ENCODE assay signal across 14 cellular contexts in the genomic region with DNA sequence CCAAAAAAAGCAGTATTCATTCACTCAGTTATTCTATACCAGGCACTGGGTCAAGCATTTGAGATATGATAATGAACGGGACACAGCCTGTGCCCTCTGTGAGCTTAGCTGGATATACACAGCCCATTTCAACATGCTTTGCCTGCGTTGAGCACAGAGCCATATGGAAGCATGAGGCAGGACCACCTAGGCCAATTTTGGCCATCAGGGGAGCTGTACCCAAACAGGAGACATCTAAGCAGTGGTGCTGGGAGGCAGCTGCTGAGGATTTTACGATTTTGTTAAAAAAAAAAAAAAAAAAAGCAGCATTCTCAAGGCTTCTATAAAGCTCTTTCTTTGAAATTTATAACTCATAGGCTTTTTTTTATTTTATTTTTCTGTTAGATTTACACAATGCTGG.
DNase-seq lines count a peak whose midpoint lies in the region; ATAC-seq and TF ChIP-seq lines count a peak whose summit lies in the region.
"Had no signal": no experiment of that assay in that cellular context is flagged by ENCODE, and none has a peak within 500 bp of the region (broad histone marks: within the 10 kb centered on the region; RNA-seq: fewer than 3 reads in every experiment).

No MANE protein-coding gene starts in this region.

- H3K4me2 ChIP-seq in GM23338, result no peak overlapping the region
- no peak overlapping the region for H3K4me2 ChIP-seq in SK-N-SH
- H3K4me2 ChIP-seq: BLaER1 had no signal

- no peak overlapping the region for H3K9ac ChIP-seq in SK-N-SH
- H3K9ac ChIP-seq: BLaER1, parathyroid adenoma had no signal

- H3K4me1 Mint-ChIP-seq in GM23338, result peaks cover 16% of the 10 kb centered on the region
- no peaks in the 10 kb centered on the region for H3K4me1 Mint-ChIP-seq in activated naive CD8-positive, alpha-beta T cell treated with anti-CD3 and anti-CD28 coated beads for 36 hours

- H3K4me3 ChIP-seq in AG04450 (ENCODE audit: low read depth, low read length) (no peak overlapping the region), GM23338 (no peak overlapping the region), SK-N-SH (ENCODE audit: low read depth in 2 of 2, low read length in 1 of 2) (no peak overlapping the region)
- H3K4me3 ChIP-seq: BLaER1, gastroesophageal sphincter had no signal

- no peak overlapping the region for H3K4me3 Mint-ChIP-seq in GM23338
- H3K4me3 Mint-ChIP-seq in activated naive CD8-positive, alpha-beta T cell treated with anti-CD3 and anti-CD28 coated beads for 36 hours, result no peak overlapping the region
- H3K4me3 Mint-ChIP-seq: activated naive CD4-positive, alpha-beta T cell treated with anti-CD3 and anti-CD28 coated beads for 36 hours had no signal

- H3K27ac Mint-ChIP-seq in GM23338, result no peak overlapping the region
- H3K27ac Mint-ChIP-seq in activated naive CD8-positive, alpha-beta T cell treated with anti-CD3 and anti-CD28 coated beads for 36 hours, result no peak overlapping the region
- H3K27ac Mint-ChIP-seq: activated naive CD4-positive, alpha-beta T cell treated with anti-CD3 and anti-CD28 coated beads for 36 hours had no signal

- H3F3A ChIP-seq in GM23338 (replicated peaks; ENCODE audit: low read depth) (no peaks in the 10 kb centered on the region), SK-N-SH (replicated peaks; ENCODE audit: insufficient read depth) (peaks cover 11% of the 10 kb centered on the region)

- ATAC-seq in GM23338, result peak; percentile 98
- ATAC-seq: gastroesophageal sphincter had no signal

- CTCF ChIA-PET in AG04450 (lab: Charles Lee), result interaction anchor here (0.6 kb wide), 1 partner anchor 149 kb away, joined by 7 read pairs; no protein-coding TSS in a partner anchor
- CTCF ChIA-PET in SK-N-SH (lab: Yijun Ruan, JAX), result interaction anchor here (0.8 to 1.3 kb wide), 4 partner anchors 12 to 33 kb away, joined by 3 to 4 read pairs (median 3); no protein-coding TSS in a partner anchor

- TF ChIP-seq RAD21 in SK-N-SH (IDR thresholded peaks at IDR 0.05; ENCODE audit: low read length), result peak; percentile 6; the same call in 1 of the 2 replicates

- H2AFZ ChIP-seq in GM23338 (no peak overlapping the region), SK-N-SH (ENCODE audit: low read depth) (no peak overlapping the region)
- H2AFZ ChIP-seq: parathyroid adenoma had no signal

- H3K27ac ChIP-seq in AG04450 (ENCODE audit: low read depth, low read length) (no peak overlapping the region), GM23338 (ENCODE audit: low read depth) (no peak overlapping the region), SK-N-SH (ENCODE audit: low read depth in 2 of 2, low read length in 1 of 2) (no peak overlapping the region)
- H3K27ac ChIP-seq: BLaER1, gastroesophageal sphincter, parathyroid adenoma had no signal

- H3K9me3 ChIP-seq in AG04450 (ENCODE audit: control insufficient read depth, insufficient read depth, low read length), result no peaks in the 10 kb centered on the region
- no peaks in the 10 kb centered on the region for H3K9me3 ChIP-seq in SK-N-SH
- H3K9me3 ChIP-seq: BLaER1, gastroesophageal sphincter had no signal

- TF ChIP-seq CTCF in AG04450 (IDR thresholded peaks at IDR 0.05; ENCODE audit: low read depth, low read length), result peak; percentile 27; the same call in 1 of the 2 replicates
- peak; percentile 54 to 58 for TF ChIP-seq CTCF in GM23338 (conservative IDR thresholded peaks at IDR 0.05; ENCODE audit: low read depth in 2 of 2)
- peak; percentile 34; the same call in 1 of the 2 replicates for TF ChIP-seq CTCF in SK-N-SH (IDR thresholded peaks at IDR 0.05)

- DNase-seq in AG04450 (ENCODE audit: low read depth, low spot score) (no peak), GM23338 (ENCODE audit: low spot score) (peak; percentile 76), SK-N-SH (peak; percentile 22), iPS DF 4.7 (ENCODE audit: extremely low read depth, low spot score) (peak; percentile 9), DMS153 treated with DMSO at 0.1 percent for 48 hours (lab: John Stamatoyannopoulos, UW; ENCODE audit: unreplicated experiment) (no peak), activated gamma-delta T cell (lab: John Stamatoyannopoulos, UW) (no peak), mucosa of gallbladder (ENCODE audit: low spot score) (no peak)
- DNase-seq in activated naive CD8-positive, alpha-beta T cell treated with anti-CD3 and anti-CD28 coated beads for 36 hours, result no peak
- DNase-seq: activated naive CD4-positive, alpha-beta T cell treated with anti-CD3 and anti-CD28 coated beads for 36 hours; NCI-H1417; NCI-H510A had no signal

- H3K27me3 Mint-ChIP-seq in GM23338 (ENCODE audit: insufficient read depth, low read depth, poor library complexity), result peaks cover 8% of the 10 kb centered on the region
- no peaks in the 10 kb centered on the region for H3K27me3 Mint-ChIP-seq in activated naive CD8-positive, alpha-beta T cell treated with anti-CD3 and anti-CD28 coated beads for 36 hours

- POLR2A ChIA-PET in AG04450 (lab: Yijun Ruan, JAX), result no interaction called here
- POLR2A ChIA-PET in SK-N-SH (lab: Yijun Ruan, JAX), result no interaction called here

- H3K36me3 Mint-ChIP-seq in GM23338 (ENCODE audit: low read depth), result peaks cover 30% of the 10 kb centered on the region
- H3K36me3 Mint-ChIP-seq in activated naive CD8-positive, alpha-beta T cell treated with anti-CD3 and anti-CD28 coated beads for 36 hours, result peaks cover 15% of the 10 kb centered on the region

- H3K36me3 ChIP-seq in GM23338 (ENCODE audit: insufficient read depth), result no peaks in the 10 kb centered on the region
- H3K36me3 ChIP-seq in SK-N-SH (replicated peaks in 1 of 2; ENCODE audit: control insufficient read depth in 1 of 2, insufficient read depth in 2 of 2, low read length in 1 of 2), result peaks cover 13 to 46% of the 10 kb centered on the region in 2 experiments
- H3K36me3 ChIP-seq: BLaER1 had no signal

- H4K20me1 ChIP-seq in GM23338 (replicated peaks; ENCODE audit: insufficient read depth) (no peaks in the 10 kb centered on the region), SK-N-SH (ENCODE audit: insufficient read depth) (no peaks in the 10 kb centered on the region)
- H4K20me1 ChIP-seq: BLaER1 had no signal

- no peak for TF ChIP-seq EP300 in SK-N-SH (IDR thresholded peaks at IDR 0.05; ENCODE audit: borderline replicate concordance in 1 of 2, low read depth in 1 of 2, low read length in 1 of 2)

- 90% methylated on average over 3 of the region's 3 CpGs for WGBS in SK-N-SH (ENCODE audit: low lambda C conversion rate)

- H3K9me3 Mint-ChIP-seq in GM23338, result peaks cover 6% of the 10 kb centered on the region; the same call in 2 of the 3 replicates
- peaks cover under 1% of the 10 kb centered on the region for H3K9me3 Mint-ChIP-seq in activated naive CD8-positive, alpha-beta T cell treated with anti-CD3 and anti-CD28 coated beads for 36 hours
- H3K9me3 Mint-ChIP-seq: activated naive CD4-positive, alpha-beta T cell treated with anti-CD3 and anti-CD28 coated beads for 36 hours had no signal

- H3K79me2 ChIP-seq in GM23338 (replicated peaks; ENCODE audit: insufficient read depth), result no peaks in the 10 kb centered on the region
- H3K79me2 ChIP-seq in SK-N-SH (ENCODE audit: insufficient read depth), result no peaks in the 10 kb centered on the region
- H3K79me2 ChIP-seq: parathyroid adenoma had no signal

- no peaks in the 10 kb centered on the region for H3K9me2 ChIP-seq in GM23338 (ENCODE audit: insufficient read depth)
- no peaks in the 10 kb centered on the region for H3K9me2 ChIP-seq in SK-N-SH

- no peaks in the 10 kb centered on the region for H3K27me3 ChIP-seq in AG04450 (ENCODE audit: control insufficient read depth, insufficient read depth, low read length)
- H3K27me3 ChIP-seq in GM23338 (ENCODE audit: insufficient read depth), result no peaks in the 10 kb centered on the region
- no peaks in the 10 kb centered on the region for H3K27me3 ChIP-seq in SK-N-SH (ENCODE audit: insufficient read depth)
- H3K27me3 ChIP-seq: BLaER1, gastroesophageal sphincter had no signal

- H3K4me1 ChIP-seq in GM23338 (ENCODE audit: insufficient read depth), result 0 out of 2 replicates have a peak, but pooled peaks cover 17% of the 10 kb centered on the region
- 0 out of 4 replicates have a peak, but pooled peaks cover 0 to 5% of the 10 kb centered on the region in 2 experiments for H3K4me1 ChIP-seq in SK-N-SH (ENCODE audit: control insufficient read depth in 1 of 2, insufficient read depth in 2 of 2, low read depth in 1 of 2, low read length in 1 of 2)
- H3K4me1 ChIP-seq: BLaER1, parathyroid adenoma had no signal

TF ChIP-seq in GM23338, 12 proteins besides CTCF, POLR2A, EP300 and RAD21 (continues in another document):
- no peak for TF ChIP-seq EZH2 (IDR thresholded peaks at IDR 0.05; ENCODE audit: low read depth, unreplicated experiment)
- no peak for TF ChIP-seq POLR2AphosphoS5 (IDR thresholded peaks at IDR 0.05; ENCODE audit: low read depth)
- TF ChIP-seq EZH2phosphoT487 (IDR thresholded peaks at IDR 0.05; ENCODE audit: unreplicated experiment), result no peak
- no peak for TF ChIP-seq CREB1 (CRISPR knock-in tag; IDR thresholded peaks at IDR 0.05; ENCODE audit: low read depth)

TF ChIP-seq in SK-N-SH, 30 proteins besides CTCF, POLR2A, EP300 and RAD21:
- no peak for TF ChIP-seq RXRA (IDR thresholded peaks at IDR 0.05; ENCODE audit: borderline replicate concordance, low read depth)

Comparison
In these comparisons a context has a peak if more than half of its experiments do, and no peak if none do; other contexts are left out.
1. DNase-seq: peak in GM23338 (single experiment), SK-N-SH (single experiment) and iPS DF 4.7 (single experiment); none in AG04450 (single experiment), activated naive CD8-positive, alpha-beta T cell treated with anti-CD3 and anti-CD28 coated beads for 36 hours (single experiment), DMS153 treated with DMSO at 0.1 percent for 48 hours (single experiment), activated gamma-delta T cell (single experiment) and mucosa of gallbladder (single experiment).
2. Peak in every context shown above with its lines, with median percentiles within 50 percentile points of each other: CTCF ChIP-seq.